In genomic region chr4:17690898-17691297, GRCh38 we compare ENCODE assay signal across 20 cellular contexts.
DNase-seq lines count a peak whose midpoint lies in the region; ATAC-seq, FAIRE-seq and TF ChIP-seq lines count a peak whose summit lies in the region.
"Had no signal": no experiment of that assay in that cellular context is flagged by ENCODE, and none has a peak within 500 bp of the region (broad histone marks: within the 10 kb centered on the region; RNA-seq: fewer than 3 reads in every experiment).

No MANE protein-coding gene starts in this region.

- no peak overlapping the region for H3K4me2 ChIP-seq in HepG2 (ENCODE audit: low read depth, low read length)
- H3K4me2 ChIP-seq: KMS-11, PC-9 had no signal

- H3K4me1 ChIP-seq in HepG2 (ENCODE audit: insufficient read depth, low read length) (peaks cover 21% of the 10 kb centered on the region), right lobe of liver (no peaks in the 10 kb centered on the region), Panc1 (ENCODE audit: control insufficient read depth, insufficient read depth, low read length) (no peaks in the 10 kb centered on the region), pancreas (no peaks in the 10 kb centered on the region), aorta (ENCODE audit: control insufficient read depth in 1 of 2, insufficient read depth in 2 of 2, low read length in 2 of 2) (no peaks in the 10 kb centered on the region)
- H3K4me1 ChIP-seq: BE2C had no signal

- WGBS in HepG2 (ENCODE audit: low lambda C conversion rate) = 13% methylated on average over 1 of the region's 1 CpG
- 100% methylated on average over 1 of the region's 1 CpG for WGBS in right lobe of liver (ENCODE audit: insufficient coverage, low coverage, low lambda C conversion rate, missing lambda C conversion rate)
- 93 to 95% methylated on average over 1 of the region's 1 CpG for WGBS in pancreas, 2 donors
- WGBS in aorta, 2 donors = 95 to 97% methylated on average over 1 of the region's 1 CpG

- POLR2A ChIA-PET in HepG2 (lab: Yijun Ruan, JAX) (no interaction called here), Panc1 (lab: Charles Lee) (interaction anchor here (0.6 kb wide), 1 partner anchor 77 kb away, joined by 3 read pairs; no protein-coding TSS in a partner anchor)

- H3K27ac ChIP-seq in HepG2 (ENCODE audit: extremely low read length, insufficient read depth, low read length) = no peak overlapping the region
- H3K27ac ChIP-seq in right lobe of liver = no peak overlapping the region
- H3K27ac ChIP-seq in Panc1 (ENCODE audit: low read length) = no peak overlapping the region
- no peak overlapping the region for H3K27ac ChIP-seq in pancreas
- H3K27ac ChIP-seq in aorta (ENCODE audit: low read depth in 1 of 2, low read length in 2 of 2) = no peak overlapping the region
- H3K27ac ChIP-seq: KMS-11, PC-9, SK-N-MC had no signal

- TF ChIP-seq EP300 in HepG2 (IDR thresholded peaks at IDR 0.05; ENCODE audit: low read depth in 2 of 2, low read length in 2 of 2) = 0 out of 4 replicates have a peak, but pooled peaks of 1 of the 2 experiments have one; percentile 32
- TF ChIP-seq EP300 in HepG2 (CRISPR knock-in tag; IDR thresholded peaks at IDR 0.05; ENCODE audit: borderline replicate concordance) = no peak

- no peaks in the 10 kb centered on the region for H3K79me2 ChIP-seq in HepG2 (ENCODE audit: insufficient read depth, low read length)

- CTCF ChIA-PET in HepG2 (lab: Yijun Ruan, JAX; ENCODE audit: low intra/inter-chr PET ratio, low total read pairs) (no interaction called here), Panc1 (lab: Charles Lee) (no interaction called here)

- no peak for TF ChIP-seq RAD21 in HepG2 (CRISPR knock-in tag; IDR thresholded peaks at IDR 0.05)

- no peaks in the 10 kb centered on the region for H3K36me3 ChIP-seq in HepG2 (replicated peaks in 1 of 2; ENCODE audit: control insufficient read depth in 1 of 2, insufficient read depth in 2 of 2, low read length in 2 of 2)
- H3K36me3 ChIP-seq in right lobe of liver = no peaks in the 10 kb centered on the region
- H3K36me3 ChIP-seq in Panc1 (ENCODE audit: control insufficient read depth, insufficient read depth, low read length) = no peaks in the 10 kb centered on the region
- H3K36me3 ChIP-seq in pancreas = no peaks in the 10 kb centered on the region
- H3K36me3 ChIP-seq in aorta (ENCODE audit: control insufficient read depth in 1 of 2, insufficient read depth in 2 of 2, low read length in 1 of 2) = no peaks in the 10 kb centered on the region
- H3K36me3 ChIP-seq: BE2C had no signal

- peak; percentile 39 for ATAC-seq in HepG2
- no peak for ATAC-seq in right lobe of liver
- ATAC-seq in Panc1 = no peak
- ATAC-seq in pancreas = no peak
- no peak for ATAC-seq in aorta (ENCODE audit: low FRiP score)

- H3K4me3 ChIP-seq in HepG2 (replicated peaks in 1 of 3; ENCODE audit: insufficient read depth in 1 of 3, low read depth in 2 of 3, low read length in 3 of 3) (no peak overlapping the region), right lobe of liver (no peak overlapping the region), Panc1 (ENCODE audit: low read depth in 2 of 2, low read length in 2 of 2) (no peak overlapping the region), epithelial cell of esophagus (ENCODE audit: low read length) (no peak overlapping the region), pancreas (no peak overlapping the region), aorta (ENCODE audit: low read length in 2 of 2) (no peak overlapping the region)
- H3K4me3 ChIP-seq: PC-9, SK-N-MC had no signal

- H3K9me3 ChIP-seq in HepG2 (ENCODE audit: low read length) (no peaks in the 10 kb centered on the region), right lobe of liver (no peaks in the 10 kb centered on the region), Panc1 (ENCODE audit: control insufficient read depth, insufficient read depth, low read depth, low read length) (no peaks in the 10 kb centered on the region), pancreas (no peaks in the 10 kb centered on the region), aorta (ENCODE audit: control insufficient read depth, low read length) (peaks cover 2% of the 10 kb centered on the region)
- H3K9me3 ChIP-seq: BE2C had no signal

- FAIRE-seq in HepG2 (lab: Jason Lieb, UNC) (no peak), pancreas (lab: Jason Lieb, UNC) (no peak)
- FAIRE-seq: A204.1 had no signal

- no peak overlapping the region for H2AFZ ChIP-seq in HepG2 (ENCODE audit: low read length)
- H2AFZ ChIP-seq: PC-9 had no signal

- TF ChIP-seq POLR2A in HepG2 (IDR thresholded peaks at IDR 0.05; ENCODE audit: insufficient read depth in 1 of 2, low read depth in 2 of 2, low read length in 2 of 2) = no peak
- TF ChIP-seq POLR2A in right lobe of liver (IDR thresholded peaks at IDR 0.05) = no peak

- peak; percentile 72 for DNase-seq in HepG2 (ENCODE audit: low spot score)
- DNase-seq in right lobe of liver = no peak
- peak; percentile 15 for DNase-seq in Panc1 (ENCODE audit: low read depth, low spot score)
- DNase-seq in epithelial cell of esophagus (ENCODE audit: low read depth) = peak; percentile 44
- no peak for DNase-seq in pancreas
- no peak for DNase-seq in NCI-H82 (lab: John Stamatoyannopoulos, UW)
- no peak for DNase-seq in aorta
- DNase-seq: BE2C; CD4-positive, CD25-positive, alpha-beta regulatory T cell; COR-L47; H9; NCI-H1417 treated with DMSO at 0.1 percent for 48 hours; NCI-H1930; NCI-H226; NCI-H524; Right ventricle myocardium superior had no signal

- in situ Hi-C loops in HepG2 (cut with HindIII; ENCODE audit: extremely low pct_ligation_motif_present, low pct_unique_long_range_greater_than_20kb) (no loop called here), Panc1 (cut with HindIII; ENCODE audit: low pct_unique_long_range_greater_than_20kb, low sequenced_read_pairs) (no loop called here)

- no peak overlapping the region for H3K9ac ChIP-seq in HepG2 (ENCODE audit: insufficient read depth, low read depth, low read length)
- H3K9ac ChIP-seq: KMS-11 had no signal

- H3K27me3 ChIP-seq in HepG2 (ENCODE audit: control insufficient read depth in 1 of 2, insufficient read depth in 2 of 2, low read length in 2 of 2) = no peaks in the 10 kb centered on the region
- H3K27me3 ChIP-seq in right lobe of liver = no peaks in the 10 kb centered on the region
- H3K27me3 ChIP-seq in Panc1 (ENCODE audit: control insufficient read depth, insufficient read depth, low read length) = no peaks in the 10 kb centered on the region
- no peaks in the 10 kb centered on the region for H3K27me3 ChIP-seq in pancreas
- no peaks in the 10 kb centered on the region for H3K27me3 ChIP-seq in aorta (ENCODE audit: control insufficient read depth in 1 of 2, insufficient read depth in 2 of 2, low read length in 1 of 2)
- H3K27me3 ChIP-seq: BE2C had no signal

- intact Hi-C loops in HepG2 (cut with micrococcal nuclease; ENCODE audit: unreplicated experiment) (no loop called here), right lobe of liver (cut with DNase I) (no loop called here), Panc1 (cut with micrococcal nuclease; ENCODE audit: unreplicated experiment) (no loop called here), pancreas (cut with DNase I) (no loop called here), aorta (cut with DNase I) (no loop called here)

- no peaks in the 10 kb centered on the region for H4K20me1 ChIP-seq in HepG2 (ENCODE audit: insufficient read depth, low read length)

- TF ChIP-seq CTCF in HepG2 (CRISPR knock-in tag; IDR thresholded peaks at IDR 0.05) = no peak
- no peak for TF ChIP-seq CTCF in right lobe of liver (IDR thresholded peaks at IDR 0.05)
- TF ChIP-seq CTCF in Panc1 (IDR thresholded peaks at IDR 0.05) = no peak
- TF ChIP-seq CTCF in epithelial cell of esophagus (IDR thresholded peaks at IDR 0.05; ENCODE audit: insufficient read depth, low read depth, low read length, missing control alignments) = no peak
- TF ChIP-seq CTCF in pancreas (IDR thresholded peaks at IDR 0.05) = no peak

- no TSS peak for BruUV-seq in HepG2 (replicated peaks; lab: Mats Ljungman, UMichigan)
- BruUV-seq in Panc1 (replicated peaks; lab: Mats Ljungman, UMichigan) = no TSS peak

TF ChIP-seq in HepG2, 621 proteins besides CTCF, POLR2A, EP300 and RAD21 (continues in another document):
- TF ChIP-seq FOXA1 (IDR thresholded peaks at IDR 0.05) (no peak), FOXA1 (CRISPR knock-in tag; IDR thresholded peaks at IDR 0.05) (0 out of 2 replicates have a peak, but pooled peaks have one; percentile 41), ZNF75D (CRISPR knock-in tag; IDR thresholded peaks at IDR 0.05; ENCODE audit: borderline replicate concordance) (no peak), GLI4 (CRISPR knock-in tag; IDR thresholded peaks at IDR 0.05; ENCODE audit: borderline replicate concordance) (no peak), FOSL2 (CRISPR knock-in tag; IDR thresholded peaks at IDR 0.05) (peak; percentile 80), ZNF761 (CRISPR knock-in tag; conservative IDR thresholded peaks at IDR 0.05) (no peak), MTERF4 (CRISPR knock-in tag; IDR thresholded peaks at IDR 0.05) (no peak), RFXAP (CRISPR knock-in tag; IDR thresholded peaks at IDR 0.05; ENCODE audit: borderline replicate concordance) (no peak), PPARG (CRISPR knock-in tag; conservative IDR thresholded peaks at IDR 0.05) (no peak), CSRNP2 (CRISPR knock-in tag; conservative IDR thresholded peaks at IDR 0.05; ENCODE audit: low read depth) (no peak), ZEB1 (IDR thresholded peaks at IDR 0.05; ENCODE audit: insufficient replicate concordance, low read depth) (no peak)

Comparison
In these comparisons a context has a peak if more than half of its experiments do, and no peak if none do; other contexts are left out.
1. DNase-seq: peak in HepG2 (single experiment), Panc1 (single experiment) and epithelial cell of esophagus (single experiment); none in right lobe of liver (0 of 3), pancreas (0 of 6), NCI-H82 (single experiment) and aorta (0 of 2).